ENCODE assay signal across 16 cellular contexts in the genomic region with DNA sequence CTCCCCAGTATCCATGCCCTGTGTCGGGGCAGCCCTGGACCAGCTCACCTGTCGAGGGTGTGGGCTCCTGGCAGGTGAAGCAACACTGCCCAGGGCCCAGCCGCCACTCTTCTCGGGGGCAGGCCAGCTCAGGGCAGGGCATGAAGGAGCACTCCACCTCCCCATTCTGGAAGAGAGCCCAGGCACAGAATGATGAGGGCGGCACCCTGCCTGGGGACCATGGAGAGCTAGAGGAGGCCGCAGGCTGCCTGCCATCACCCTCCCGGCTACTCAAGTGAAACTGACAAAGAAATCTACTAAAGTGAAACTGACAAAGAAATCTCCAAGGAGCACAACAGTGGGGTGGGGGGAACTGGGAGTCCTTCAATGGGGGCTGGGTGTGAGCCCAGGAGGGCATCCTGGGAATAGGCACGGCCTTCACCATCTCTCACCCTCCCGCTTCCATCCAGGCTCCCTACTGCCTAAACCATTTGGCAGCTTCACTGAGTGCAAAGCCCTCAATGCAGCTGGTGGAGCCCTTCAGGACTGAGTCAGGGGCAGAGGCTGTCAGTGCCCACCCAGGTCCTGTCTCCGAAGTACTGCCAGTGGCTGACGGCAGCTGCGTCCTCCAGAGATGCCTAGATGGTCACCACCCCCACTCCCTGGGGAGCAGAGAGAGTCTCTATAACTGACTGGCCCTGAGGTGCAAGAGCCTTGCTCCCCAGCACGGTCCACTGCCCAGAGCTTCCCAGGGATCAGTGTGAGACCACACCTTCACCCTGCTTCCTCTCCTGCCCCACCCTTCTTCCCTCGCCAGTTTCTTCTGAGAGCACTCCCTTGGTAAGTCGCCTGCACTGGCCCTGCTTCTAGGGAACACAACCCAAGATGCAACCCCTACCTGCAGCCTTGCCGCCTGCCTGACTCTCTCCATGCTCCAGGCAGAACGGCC. TPM values are rescaled to one million over a fixed set of nuclear protein-coding genes. Genes with fewer than 3 reads are reported as not detected.
DNase-seq lines count a peak whose midpoint lies in the region; ATAC-seq, FAIRE-seq and TF ChIP-seq lines count a peak whose summit lies in the region.
"Had no signal": no experiment of that assay in that cellular context is flagged by ENCODE, and none has a peak within 500 bp of the region (broad histone marks: within the 10 kb centered on the region; RNA-seq: fewer than 3 reads in every experiment).

No MANE protein-coding gene starts in this region.

- H3K27me3 ChIP-seq in K562 (ENCODE audit: control insufficient read depth in 2 of 2, insufficient read depth in 2 of 2, low read length in 2 of 2) (no peaks in the 10 kb centered on the region), lower lobe of right lung (ENCODE audit: low read depth) (no peaks in the 10 kb centered on the region), SK-N-SH (ENCODE audit: insufficient read depth) (no peaks in the 10 kb centered on the region)
- H3K27me3 ChIP-seq: testis had no signal

- H3K4me2 ChIP-seq in K562 (ENCODE audit: insufficient read depth, low read length) (no peak overlapping the region), SK-N-SH (no peak overlapping the region)

- no peaks in the 10 kb centered on the region for H4K20me1 ChIP-seq in K562 (replicated peaks; ENCODE audit: control insufficient read depth, insufficient read depth, low read length)
- H4K20me1 ChIP-seq in SK-N-SH (ENCODE audit: insufficient read depth), result no peaks in the 10 kb centered on the region

- H3K36me3 ChIP-seq in K562 (ENCODE audit: control insufficient read depth, insufficient read depth, low read length) (no peaks in the 10 kb centered on the region), lower lobe of right lung (no peaks in the 10 kb centered on the region), SK-N-SH (replicated peaks in 1 of 2; ENCODE audit: control insufficient read depth in 1 of 2, insufficient read depth in 2 of 2, low read length in 1 of 2) (no peaks in the 10 kb centered on the region)
- H3K36me3 ChIP-seq: esophagus muscularis mucosa had no signal

- H3K4me3 ChIP-seq in K562 (no peak overlapping the region), lower lobe of right lung (no peak overlapping the region), SK-N-SH (ENCODE audit: low read depth in 2 of 2, low read length in 1 of 2) (no peak overlapping the region)
- H3K4me3 ChIP-seq: esophagus muscularis mucosa, testis had no signal

- POLR2A ChIA-PET in K562 (lab: Yijun Ruan, JAX), result no interaction called here
- POLR2A ChIA-PET in SK-N-SH (lab: Yijun Ruan, JAX), result no interaction called here

- TF ChIP-seq POLR2A in K562 (conservative IDR thresholded peaks at IDR 0.05), result no peak

- peak; percentile 56 for ATAC-seq in K562
- ATAC-seq in lower lobe of right lung, result peak; percentile 93 to 96

- H2AFZ ChIP-seq in K562 (ENCODE audit: low read depth, low read length) (no peak overlapping the region), SK-N-SH (ENCODE audit: low read depth) (no peak overlapping the region)

- no peak for TF ChIP-seq EP300 in K562 (IDR thresholded peaks at IDR 0.05; ENCODE audit: low read length)
- no peak for TF ChIP-seq EP300 in SK-N-SH (IDR thresholded peaks at IDR 0.05; ENCODE audit: borderline replicate concordance in 1 of 2, low read depth in 1 of 2, low read length in 1 of 2)

- BruUV-seq in K562 (replicated peaks; lab: Mats Ljungman, UMichigan), result no TSS peak

- no peaks in the 10 kb centered on the region for H3K9me1 ChIP-seq in K562 (ENCODE audit: control insufficient read depth, insufficient read depth, low read length)

- intact Hi-C loops in K562 (cut with micrococcal nuclease), result no loop called here
- intact Hi-C loops in lower lobe of right lung (cut with DNase I), result no loop called here

- DNase-seq in AG20443 (ENCODE audit: low spot score) (peak; percentile 35), NCI-H1105 (lab: John Stamatoyannopoulos, UW) (peak; percentile 32), K562 (ENCODE audit: extremely low read depth in 1 of 4, low spot score in 3 of 4) (peak in 1 of 4 experiments; percentile 3), lower lobe of right lung (peak; percentile 87), SK-N-SH (no peak), NCI-H1694 (lab: John Stamatoyannopoulos, UW) (no peak), NCI-H2227 treated with DMSO at 0.1 percent for 48 hours (lab: John Stamatoyannopoulos, UW) (no peak)
- no peak for DNase-seq in stimulated activated CD8-positive, alpha-beta memory T cell treated with anti-CD3 and anti-CD28 coated beads, Interleukin-4, amount 100 ng/mL, for 48 hours
- DNase-seq: activated T-cell treated with anti-CD3 and anti-CD28 coated beads, Interleukin-2, amount 50 U/mL, for 48 hours; cortex of kidney; NCI-H524; stimulated activated CD4-positive, alpha-beta T cell treated with anti-CD3 and anti-CD28 coated beads, Interleukin-15, amount 100 ng/mL, for 24 hours; testis had no signal

- H3K9me3 ChIP-seq in K562 (replicated peaks; ENCODE audit: control insufficient read depth, insufficient read depth, low read depth, low read length) (no peaks in the 10 kb centered on the region), lower lobe of right lung (no peaks in the 10 kb centered on the region), SK-N-SH (no peaks in the 10 kb centered on the region)
- H3K9me3 ChIP-seq: esophagus muscularis mucosa, testis had no signal

- FAIRE-seq in K562 (lab: Jason Lieb, UNC), result no peak
- FAIRE-seq: RCC 7860 had no signal

- CTCF ChIA-PET in K562 (lab: Yijun Ruan, JAX; ENCODE audit: low intra/inter-chr PET ratio), result interaction anchor here (0.6 kb wide), 1 partner anchor 474 kb away, joined by 3 read pairs; no protein-coding TSS in a partner anchor
- CTCF ChIA-PET in SK-N-SH (lab: Yijun Ruan, JAX), result interaction anchor here (1.3 kb wide), 1 partner anchor 15 kb away, joined by 3 read pairs; no protein-coding TSS in a partner anchor

- WGBS in K562 (ENCODE audit: insufficient coverage, low coverage, missing lambda C conversion rate), result 60% methylated on average over 13 of the region's 17 CpGs
- 76% methylated on average over 12 of the region's 17 CpGs for WGBS in SK-N-SH (ENCODE audit: low lambda C conversion rate)

- peaks cover 0 to 14% of the 10 kb centered on the region in 2 experiments; a peak in 3 of 5 replicates for H3K4me1 ChIP-seq in K562 (replicated peaks in 1 of 2; ENCODE audit: control insufficient read depth in 2 of 2, insufficient read depth in 2 of 2, low read length in 2 of 2)
- no peaks in the 10 kb centered on the region for H3K4me1 ChIP-seq in lower lobe of right lung
- H3K4me1 ChIP-seq in SK-N-SH (ENCODE audit: control insufficient read depth in 1 of 2, insufficient read depth in 2 of 2, low read depth in 1 of 2, low read length in 1 of 2), result no peaks in the 10 kb centered on the region
- H3K4me1 ChIP-seq: esophagus muscularis mucosa, testis had no signal

- H3K79me2 ChIP-seq in K562 (ENCODE audit: control insufficient read depth, insufficient read depth, low read length), result no peaks in the 10 kb centered on the region
- H3K79me2 ChIP-seq in SK-N-SH (ENCODE audit: insufficient read depth), result no peaks in the 10 kb centered on the region

- TF ChIP-seq RAD21 in K562 (CRISPR knock-in tag; conservative IDR thresholded peaks at IDR 0.05 in 1 of 2, IDR thresholded peaks at IDR 0.05 in 1 of 2) (no peak), SK-N-SH (IDR thresholded peaks at IDR 0.05; ENCODE audit: low read length) (no peak)

- in situ Hi-C loops in K562 (cut with MboI), result no loop called here

- no peaks in the 10 kb centered on the region for H3K9me2 ChIP-seq in SK-N-SH

- TF ChIP-seq CTCF in K562 (IDR thresholded peaks at IDR 0.05 in 2 of 3, conservative IDR thresholded peaks at IDR 0.05 in 1 of 3; ENCODE audit: insufficient read depth in 2 of 3, low read depth in 1 of 3, low read length in 3 of 3) (no peak), lower lobe of right lung (IDR thresholded peaks at IDR 0.05) (no peak), SK-N-SH (IDR thresholded peaks at IDR 0.05) (no peak)

- H3K9ac ChIP-seq in K562 (ENCODE audit: insufficient read depth in 1 of 2, low read depth in 2 of 2, low read length in 2 of 2), result 0 out of 4 replicates have a peak overlapping the region, but pooled peaks of 1 of the 2 experiments have one; percentile 23
- H3K9ac ChIP-seq in SK-N-SH, result no peak overlapping the region

- H3K27ac ChIP-seq in K562 (ENCODE audit: extremely low read depth, low read depth, low read length), result no peak overlapping the region
- H3K27ac ChIP-seq in lower lobe of right lung, result no peak overlapping the region
- H3K27ac ChIP-seq in SK-N-SH (ENCODE audit: low read depth in 2 of 2, low read length in 1 of 2), result no peak overlapping the region
- H3K27ac ChIP-seq: esophagus muscularis mucosa, testis had no signal

- no peaks in the 10 kb centered on the region for H3F3A ChIP-seq in SK-N-SH (replicated peaks; ENCODE audit: insufficient read depth)

RNA-seq across cellular contexts. Expression of gene VWCE, which starts 21.7 kb away (rescaled TPM):
- total RNA-seq in K562 (2011; cell fraction: chromatin; rRNA removed; ENCODE audit: low replicate concordance), result 6.5 and 15.9 TPM in 2 replicates
- 6.2 and 7.8 TPM in 2 replicates for total RNA-seq in K562 (2011; cell fraction: nucleolus; rRNA removed)
- total RNA-seq in K562 (2011; cell fraction: nucleoplasm; rRNA removed), result 7.5 and 7.9 TPM in 2 replicates
- total RNA-seq in K562 (2014; rRNA removed) (0.32 and 0.41 TPM in 2 replicates), K562 (2014; rRNA removed; fragmentation: Illumina TruSeq; extraction: Trizol) (0.26 and 0.36 TPM in 2 replicates), K562 (2015; rRNA removed; fragmentation: Illumina TruSeq; extraction: Trizol) (0.38 and 0.65 TPM in 2 replicates), K562 (2021) (0.74 and 1.1 TPM in 2 replicates), lower lobe of right lung (1.2 TPM)
- polyA plus RNA-seq in K562 (2011; rRNA removed) (0.60 and 0.89 TPM in 2 replicates), K562 (2014; fragmentation: Illumina TruSeq; extraction: Trizol) (0.48 and 0.67 TPM in 2 replicates), K562 (2014; fragmentation: Nextera tagmentation; extraction: Ambion mirVana) (under 1 TPM in 1 of 2 experiments, not detected in 1; 0.06 TPM), K562 (2014; rRNA removed) (0.86 and 1.6 TPM in 2 replicates), SK-N-SH (2012; rRNA removed) (3.4 and 5.0 TPM in 2 replicates)
- 0.73 and 1.1 TPM in 2 replicates for polyA plus RNA-seq in K562 (2011; cell fraction: cytosol; rRNA removed)
- polyA plus RNA-seq in K562 (2011; cell fraction: nucleus; rRNA removed), result 3.0 and 3.8 TPM in 2 replicates
- polyA plus RNA-seq in K562 (2012), result 0.82 and 1.8 TPM in 2 replicates
- polyA minus RNA-seq in K562 (2011; rRNA and poly(A)+ RNA removed), result 0.46 and 0.57 TPM in 2 replicates
- polyA minus RNA-seq in K562 (2011; cell fraction: cytosol; rRNA and poly(A)+ RNA removed), result not detected in 2 replicates
- 1.2 and 2.2 TPM in 2 replicates for polyA minus RNA-seq in K562 (2011; cell fraction: nucleus; rRNA and poly(A)+ RNA removed)
- polyA plus RNA-seq in SK-N-SH (2012; cell fraction: cytosol; rRNA removed), result 0.82 and 1.6 TPM in 2 replicates
- 24.9 and 31.4 TPM in 2 replicates for polyA plus RNA-seq in SK-N-SH (2012; cell fraction: nucleus; rRNA removed)

RNA-seq across cellular contexts. Expression of gene PGA5, which starts 32.4 kb away (rescaled TPM):
- not detected in 2 replicates for total RNA-seq in K562 (2011; cell fraction: chromatin; rRNA removed; ENCODE audit: low replicate concordance)
- total RNA-seq in K562 (2011; cell fraction: nucleolus; rRNA removed), result not detected in 2 replicates
- not detected in 2 replicates for total RNA-seq in K562 (2011; cell fraction: nucleoplasm; rRNA removed)
- not detected in 2 replicates for total RNA-seq in K562 (2014; rRNA removed)
- total RNA-seq in K562 (2014; rRNA removed; fragmentation: Illumina TruSeq; extraction: Trizol), result not detected in 2 replicates
- not detected in 2 replicates for total RNA-seq in K562 (2015; rRNA removed; fragmentation: Illumina TruSeq; extraction: Trizol)
- total RNA-seq in K562 (2021), result not detected in 2 replicates
- not detected in 2 replicates for polyA plus RNA-seq in K562 (2011; rRNA removed)
- polyA plus RNA-seq in K562 (2011; cell fraction: cytosol; rRNA removed), result not detected in 2 replicates
- polyA plus RNA-seq in K562 (2011; cell fraction: nucleus; rRNA removed), result 0.20 TPM in 1 of 2 replicates, not detected in the other
- polyA plus RNA-seq in K562 (2012), result not detected in 2 replicates
- polyA plus RNA-seq in K562 (2014; fragmentation: Illumina TruSeq; extraction: Trizol), result not detected in 2 replicates
- not detected for polyA plus RNA-seq in K562 (2014; fragmentation: Nextera tagmentation; extraction: Ambion mirVana)
- polyA plus RNA-seq in K562 (2014; rRNA removed), result not detected in 2 replicates
- polyA minus RNA-seq in K562 (2011; rRNA and poly(A)+ RNA removed), result not detected in 2 replicates
- polyA minus RNA-seq in K562 (2011; cell fraction: cytosol; rRNA and poly(A)+ RNA removed), result not detected in 2 replicates
- not detected in 2 replicates for polyA minus RNA-seq in K562 (2011; cell fraction: nucleus; rRNA and poly(A)+ RNA removed)
- total RNA-seq in lower lobe of right lung, result 0.32 TPM
- 0.23 TPM in 1 of 2 replicates, not detected in the other for polyA plus RNA-seq in SK-N-SH (2012; rRNA removed)
- 0.01 TPM in 1 of 2 replicates, not detected in the other for polyA plus RNA-seq in SK-N-SH (2012; cell fraction: cytosol; rRNA removed)
- 0.07 and 0.13 TPM in 2 replicates for polyA plus RNA-seq in SK-N-SH (2012; cell fraction: nucleus; rRNA removed)
- total RNA-seq: HT1080 had no signal

RNA-seq across cellular contexts. Expression of gene PGA4, which starts 51.3 kb away (rescaled TPM):
- not detected in 2 replicates for total RNA-seq in K562 (2011; cell fraction: chromatin; rRNA removed; ENCODE audit: low replicate concordance)
- total RNA-seq in K562 (2011; cell fraction: nucleolus; rRNA removed), result not detected in 2 replicates
- not detected in 2 replicates for total RNA-seq in K562 (2011; cell fraction: nucleoplasm; rRNA removed)
- total RNA-seq in K562 (2014; rRNA removed) (not detected in 2 replicates), K562 (2014; rRNA removed; fragmentation: Illumina TruSeq; extraction: Trizol) (not detected in 2 replicates), K562 (2015; rRNA removed; fragmentation: Illumina TruSeq; extraction: Trizol) (not detected in 2 replicates), K562 (2021) (not detected in 2 replicates), lower lobe of right lung (0.83 TPM)
- polyA plus RNA-seq in K562 (2011; rRNA removed) (not detected in 2 replicates), K562 (2014; fragmentation: Illumina TruSeq; extraction: Trizol) (not detected in 2 replicates), K562 (2014; fragmentation: Nextera tagmentation; extraction: Ambion mirVana) (not detected), K562 (2014; rRNA removed) (not detected in 2 replicates), SK-N-SH (2012; rRNA removed) (not detected in 2 replicates)
- not detected in 2 replicates for polyA plus RNA-seq in K562 (2011; cell fraction: cytosol; rRNA removed)
- not detected in 2 replicates for polyA plus RNA-seq in K562 (2011; cell fraction: nucleus; rRNA removed)
- not detected in 2 replicates for polyA plus RNA-seq in K562 (2012)
- not detected in 2 replicates for polyA minus RNA-seq in K562 (2011; rRNA and poly(A)+ RNA removed)
- not detected in 2 replicates for polyA minus RNA-seq in K562 (2011; cell fraction: cytosol; rRNA and poly(A)+ RNA removed)
- polyA minus RNA-seq in K562 (2011; cell fraction: nucleus; rRNA and poly(A)+ RNA removed), result not detected in 2 replicates
- not detected in 2 replicates for polyA plus RNA-seq in SK-N-SH (2012; cell fraction: cytosol; rRNA removed)
- polyA plus RNA-seq in SK-N-SH (2012; cell fraction: nucleus; rRNA removed), result 0.13 TPM in 1 of 2 replicates, not detected in the other
- total RNA-seq: HT1080 had no signal

RNA-seq across cellular contexts. Expression of gene DDB1, which starts 59.5 kb away (rescaled TPM):
- total RNA-seq in K562 (2011; cell fraction: chromatin; rRNA removed; ENCODE audit: low replicate concordance), result 556 and 576 TPM in 2 replicates
- 305 and 316 TPM in 2 replicates for total RNA-seq in K562 (2011; cell fraction: nucleolus; rRNA removed)
- total RNA-seq in K562 (2011; cell fraction: nucleoplasm; rRNA removed), result 405 and 524 TPM in 2 replicates
- total RNA-seq in K562 (2014; rRNA removed) (273 and 325 TPM in 2 replicates), K562 (2014; rRNA removed; fragmentation: Illumina TruSeq; extraction: Trizol) (237 and 239 TPM in 2 replicates), K562 (2015; rRNA removed; fragmentation: Illumina TruSeq; extraction: Trizol) (250 and 251 TPM in 2 replicates), K562 (2021) (307 and 322 TPM in 2 replicates), lower lobe of right lung (122 TPM)
- polyA plus RNA-seq in K562 (2011; rRNA removed) (290 and 343 TPM in 2 replicates), K562 (2014; fragmentation: Illumina TruSeq; extraction: Trizol) (259 and 266 TPM in 2 replicates), K562 (2014; fragmentation: Nextera tagmentation; extraction: Ambion mirVana) (100 to 1,000 TPM; 172 to 361 TPM), K562 (2014; rRNA removed) (201 and 224 TPM in 2 replicates), SK-N-SH (2012; rRNA removed) (170 and 224 TPM in 2 replicates)
- 317 and 331 TPM in 2 replicates for polyA plus RNA-seq in K562 (2011; cell fraction: cytosol; rRNA removed)
- polyA plus RNA-seq in K562 (2011; cell fraction: nucleus; rRNA removed), result 256 and 322 TPM in 2 replicates
- 149 and 169 TPM in 2 replicates for polyA plus RNA-seq in K562 (2012)
- polyA minus RNA-seq in K562 (2011; rRNA and poly(A)+ RNA removed), result 588 and 731 TPM in 2 replicates
- 325 and 351 TPM in 2 replicates for polyA minus RNA-seq in K562 (2011; cell fraction: cytosol; rRNA and poly(A)+ RNA removed)
- polyA minus RNA-seq in K562 (2011; cell fraction: nucleus; rRNA and poly(A)+ RNA removed), result 120 and 182 TPM in 2 replicates
- polyA plus RNA-seq in SK-N-SH (2012; cell fraction: cytosol; rRNA removed), result 165 and 169 TPM in 2 replicates
- polyA plus RNA-seq in SK-N-SH (2012; cell fraction: nucleus; rRNA removed), result 146 and 236 TPM in 2 replicates

RNA-seq across cellular contexts. Expression of gene TKFC, which starts 59.6 kb away (rescaled TPM):
- total RNA-seq in K562 (2011; cell fraction: chromatin; rRNA removed; ENCODE audit: low replicate concordance), result 149 and 318 TPM in 2 replicates
- 164 and 169 TPM in 2 replicates for total RNA-seq in K562 (2011; cell fraction: nucleolus; rRNA removed)
- 118 and 132 TPM in 2 replicates for total RNA-seq in K562 (2011; cell fraction: nucleoplasm; rRNA removed)
- total RNA-seq in K562 (2014; rRNA removed) (28.5 and 35.2 TPM in 2 replicates), K562 (2014; rRNA removed; fragmentation: Illumina TruSeq; extraction: Trizol) (12.0 and 13.9 TPM in 2 replicates), K562 (2015; rRNA removed; fragmentation: Illumina TruSeq; extraction: Trizol) (19.3 and 21.7 TPM in 2 replicates), K562 (2021) (53.6 and 61.7 TPM in 2 replicates), lower lobe of right lung (35.0 TPM)
- polyA plus RNA-seq in K562 (2011; rRNA removed) (30.8 and 58.0 TPM in 2 replicates), K562 (2014; fragmentation: Illumina TruSeq; extraction: Trizol) (34.0 and 36.6 TPM in 2 replicates), K562 (2014; fragmentation: Nextera tagmentation; extraction: Ambion mirVana) (1 to 10 TPM; 2.0 to 2.3 TPM), K562 (2014; rRNA removed) (45.6 and 52.6 TPM in 2 replicates), SK-N-SH (2012; rRNA removed) (71.0 and 72.0 TPM in 2 replicates)
- 40.7 and 63.4 TPM in 2 replicates for polyA plus RNA-seq in K562 (2011; cell fraction: cytosol; rRNA removed)
- polyA plus RNA-seq in K562 (2011; cell fraction: nucleus; rRNA removed), result 222 and 275 TPM in 2 replicates
- polyA plus RNA-seq in K562 (2012), result 43.1 and 60.5 TPM in 2 replicates
- 25.9 and 30.8 TPM in 2 replicates for polyA minus RNA-seq in K562 (2011; rRNA and poly(A)+ RNA removed)
- 27.2 and 40.0 TPM in 2 replicates for polyA minus RNA-seq in K562 (2011; cell fraction: cytosol; rRNA and poly(A)+ RNA removed)
- polyA minus RNA-seq in K562 (2011; cell fraction: nucleus; rRNA and poly(A)+ RNA removed), result 62.5 and 67.2 TPM in 2 replicates
- 20.5 and 34.1 TPM in 2 replicates for polyA plus RNA-seq in SK-N-SH (2012; cell fraction: cytosol; rRNA removed)
- polyA plus RNA-seq in SK-N-SH (2012; cell fraction: nucleus; rRNA removed), result 253 and 263 TPM in 2 replicates

Comparison
In these comparisons a context has a peak if more than half of its experiments do, and no peak if none do; other contexts are left out.
1. DNase-seq: peak in AG20443 (single experiment), NCI-H1105 (single experiment) and lower lobe of right lung (single experiment); none in SK-N-SH (single experiment), stimulated activated CD8-positive, alpha-beta memory T cell treated with anti-CD3 and anti-CD28 coated beads, Interleukin-4, amount 100 ng/mL, for 48 hours (single experiment), NCI-H1694 (single experiment) and NCI-H2227 treated with DMSO at 0.1 percent for 48 hours (single experiment).